9 cellular contexts compared by ENCODE assay signal in the genomic region with DNA sequence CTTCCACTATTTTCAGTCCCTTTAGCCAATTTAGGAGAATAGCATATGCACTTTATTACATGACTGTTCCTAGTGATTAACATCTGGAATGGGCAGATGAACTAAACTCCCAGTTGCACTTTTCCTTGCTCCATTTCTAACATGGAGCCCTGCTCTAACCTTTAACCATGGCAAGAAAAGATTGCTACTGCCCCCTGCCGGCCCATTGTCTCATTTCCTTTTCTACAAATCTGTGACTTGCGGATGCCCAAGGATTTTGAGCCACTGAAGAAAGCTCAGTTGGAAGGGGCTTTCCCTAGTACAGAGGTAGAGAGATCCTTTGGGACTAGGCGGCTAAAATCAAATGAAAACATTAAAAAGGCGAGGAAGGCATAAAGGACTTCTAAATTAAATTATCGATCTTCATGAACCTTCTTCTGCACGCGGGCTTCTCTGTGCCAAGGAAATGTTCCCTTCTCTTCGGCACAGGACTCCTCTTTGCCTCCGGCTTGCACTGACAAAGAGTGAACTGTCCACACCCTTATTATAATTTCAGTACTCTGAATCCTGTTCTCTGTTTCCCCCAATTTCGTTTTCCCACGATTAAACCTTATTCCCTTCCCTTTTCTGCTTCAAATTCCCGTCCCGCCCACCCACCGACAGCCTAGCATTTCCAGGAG. TPM values are rescaled to one million over a fixed set of nuclear protein-coding genes. Genes with fewer than 3 reads are reported as not detected.
DNase-seq lines count a peak whose midpoint lies in the region; ATAC-seq and TF ChIP-seq lines count a peak whose summit lies in the region.
"Had no signal": no experiment of that assay in that cellular context is flagged by ENCODE, and none has a peak within 500 bp of the region (broad histone marks: within the 10 kb centered on the region; RNA-seq: fewer than 3 reads in every experiment).

No MANE protein-coding gene starts in this region.

- WGBS in neuronal stem cell (ENCODE audit: extremely low coverage in 2 of 2, insufficient read length in 2 of 2, insufficient replicate concordance in 1 of 2), 2 donors = no CpG with 5 or more reads among the region's 14 CpGs

- H2BK15ac ChIP-seq in neuronal stem cell (ENCODE audit: low read length) = no peak overlapping the region

- no peak overlapping the region for H3K14ac ChIP-seq in neuronal stem cell (ENCODE audit: low read length)

- no peak overlapping the region for H3K9ac ChIP-seq in neuronal stem cell (ENCODE audit: low read depth, low read length, poor library complexity)

- no peak overlapping the region for H3K27ac ChIP-seq in neuronal stem cell (replicated peaks; ENCODE audit: low read length)

- in situ Hi-C loops in Caki2 (cut with HindIII; ENCODE audit: low pct_unique_long_range_greater_than_20kb, low sequenced_read_pairs) = no loop called here

- no peak overlapping the region for H4K91ac ChIP-seq in neuronal stem cell (ENCODE audit: low read depth, low read length, poor library complexity)

- ATAC-seq in HG03571 (IDR thresholded peaks at IDR 0.05; ENCODE audit: unreplicated experiment) = no peak

- peak; percentile 62 for DNase-seq in Caki2 (ENCODE audit: low read depth)
- DNase-seq in GOT3 (lab: John Stamatoyannopoulos, UW) = peak; percentile 49
- peak; percentile 56 for DNase-seq in NCI-H345 treated with DMSO at 0.1 percent for 48 hours (lab: John Stamatoyannopoulos, UW; ENCODE audit: unreplicated experiment)
- peak; percentile 71 for DNase-seq in activated CD8-positive, alpha-beta memory T cell treated with anti-CD3 and anti-CD28 coated beads, Interleukin-2, amount 50 U/mL, for 48 hours
- DNase-seq in fibroblast of the aortic adventitia (ENCODE audit: low read depth) = peak; percentile 19
- DNase-seq in neuronal stem cell (ENCODE audit: low spot score) = peak; percentile 65
- no peak for DNase-seq in amniotic stem cell (lab: John Stamatoyannopoulos, UW)

- H2AK5ac ChIP-seq in neuronal stem cell (ENCODE audit: low read depth, low read length) = no peak overlapping the region

- H2BK120ac ChIP-seq in neuronal stem cell (ENCODE audit: low read depth, low read length) = no peak overlapping the region

- no peak overlapping the region for H4K8ac ChIP-seq in neuronal stem cell (ENCODE audit: low read depth, low read length)

- H3K27me3 ChIP-seq in neuronal stem cell (ENCODE audit: control insufficient read depth in 3 of 3, insufficient read depth in 3 of 3, low read depth in 1 of 3, low read length in 3 of 3) = no peaks in the 10 kb centered on the region

- H3K4me3 ChIP-seq in fibroblast of the aortic adventitia (ENCODE audit: low read depth, low read length) (no peak overlapping the region), neuronal stem cell (ENCODE audit: low read length in 2 of 2) (peak overlapping the region in 1 of 2 donors; percentile 20)

- H3K79me1 ChIP-seq in neuronal stem cell (ENCODE audit: low read depth, low read length) = no peaks in the 10 kb centered on the region

- peak overlapping the region; percentile 54 for H3K4me2 ChIP-seq in neuronal stem cell (ENCODE audit: insufficient read depth, low read length, poor library complexity, severe bottlenecking)

- no peak overlapping the region for H2BK12ac ChIP-seq in neuronal stem cell (ENCODE audit: low read length)

- H3K18ac ChIP-seq in neuronal stem cell (ENCODE audit: low read length) = no peak overlapping the region

- H3K23ac ChIP-seq in neuronal stem cell (ENCODE audit: low read depth, low read length, poor library complexity) = no peak overlapping the region

- H3K4me1 ChIP-seq in neuronal stem cell (ENCODE audit: control insufficient read depth in 2 of 2, insufficient read depth in 1 of 2, low read depth in 1 of 2, low read length in 2 of 2) = no peaks in the 10 kb centered on the region

- no peaks in the 10 kb centered on the region for H3K36me3 ChIP-seq in neuronal stem cell (replicated peaks in 1 of 2; ENCODE audit: control insufficient read depth in 2 of 2, insufficient read depth in 2 of 2, low read length in 2 of 2)

- H2AFZ ChIP-seq in neuronal stem cell (ENCODE audit: low read length) = no peak overlapping the region

- H2BK5ac ChIP-seq in neuronal stem cell (ENCODE audit: low read length) = no peak overlapping the region

- H3K4ac ChIP-seq in neuronal stem cell (ENCODE audit: low read length) = no peak overlapping the region

- H3K9me3 ChIP-seq in neuronal stem cell (replicated peaks in 1 of 2; ENCODE audit: control insufficient read depth in 2 of 2, insufficient read depth in 1 of 2, low read depth in 1 of 2, low read length in 2 of 2) = no peaks in the 10 kb centered on the region

- TF ChIP-seq CTCF in fibroblast of the aortic adventitia (IDR thresholded peaks at IDR 0.05; ENCODE audit: insufficient read depth, low read length) = peak; percentile 22

RNA-seq across cellular contexts. Expression of gene GLRA2, which starts 0.6 kb away (rescaled TPM):
- 1.1 and 1.3 TPM in 2 replicates for total RNA-seq in Caki2 (2014; rRNA removed; shearing (Covaris generic); ENCODE audit: low replicate concordance)
- not detected in 2 replicates for total RNA-seq in fibroblast of the aortic adventitia (ENCODE audit: low replicate concordance)
- not detected for polyA plus RNA-seq in neuronal stem cell (2013, experiment 1 of 2)
- polyA plus RNA-seq in neuronal stem cell (2013, experiment 2 of 2) = not detected
- polyA plus RNA-seq: urinary bladder had no signal
